16 cellular contexts compared by ENCODE assay signal in the genomic region with DNA sequence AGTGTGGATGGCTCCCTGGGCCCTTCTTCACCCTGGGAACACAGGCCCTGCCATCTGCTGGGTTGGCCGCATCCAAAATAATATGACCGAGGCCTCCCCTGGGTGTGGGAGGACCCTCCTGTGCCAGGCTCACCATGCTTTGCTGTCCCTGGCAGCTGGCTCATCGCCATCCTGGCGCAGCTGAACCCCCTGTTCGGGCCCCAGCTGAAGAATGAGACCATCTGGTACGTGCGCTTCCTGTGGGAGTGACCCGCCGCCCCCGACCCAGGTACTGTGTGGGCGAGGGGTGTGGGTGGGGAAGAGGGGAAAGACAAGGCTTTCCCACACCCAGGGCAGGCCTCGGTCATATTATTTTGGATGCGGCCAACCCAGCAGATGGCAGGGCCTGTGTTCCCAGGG.
"Had no signal": no experiment of that assay in that cellular context is flagged by ENCODE, and none has a peak within 500 bp of the region (broad histone marks: within the 10 kb centered on the region; RNA-seq: fewer than 3 reads in every experiment).

No MANE protein-coding gene starts in this region.

- H3K27ac ChIP-seq: gastrocnemius medialis, left ventricle myocardium inferior, parathyroid adenoma, stomach, thoracic aorta, VCaP had no signal

- H3K27me3 Mint-ChIP-seq: activated CD4-positive, alpha-beta memory T cell treated with anti-CD3 and anti-CD28 coated beads, Interleukin-2, amount 10 ng/mL, durations not matched to agents 7 days and 5 days had no signal

- ATAC-seq: activated naive CD4-positive, alpha-beta T cell treated with anti-CD3 and anti-CD28 coated beads, Interleukin-2, amount 50 U/mL, for 72 hours; gastrocnemius medialis had no signal

- H3K27me3 ChIP-seq: gastrocnemius medialis, stomach had no signal

- FAIRE-seq: bronchial epithelial cell, keratinocyte had no signal

- H3K9ac ChIP-seq: parathyroid adenoma had no signal

- DNase-seq: activated CD4-positive, alpha-beta memory T cell treated with anti-CD3 and anti-CD28 coated beads, Interleukin-2, amount 10 ng/mL, durations not matched to agents 7 days and 5 days; gastrocnemius medialis; left ventricle myocardium inferior; mesendoderm; retina; stimulated activated CD4-positive, alpha-beta T cell treated with anti-CD3 and anti-CD28 coated beads, Interleukin-15, amount 100 ng/mL, for 24 hours; stimulated activated CD4-positive, alpha-beta T cell treated with anti-CD3 and anti-CD28 coated beads, Interleukin-4, amount 100 ng/mL, for 24 hours; stomach had no signal

- H3K27ac Mint-ChIP-seq: activated CD4-positive, alpha-beta memory T cell treated with anti-CD3 and anti-CD28 coated beads, Interleukin-2, amount 10 ng/mL, durations not matched to agents 7 days and 5 days; activated T-helper 2 cell treated with anti-CD3 and anti-CD28 coated beads, Interferon-gamma antibody, Interleukin-2, Interleukin-4, amounts not matched to agents 10 μg/mL and 5 μg/mL and 100 μg/mL, durations not matched to agents 14 hours and 24 hours and 36 hours had no signal

- H2AFZ ChIP-seq: parathyroid adenoma had no signal

- H3K4me3 ChIP-seq: gastrocnemius medialis, left ventricle myocardium inferior, stomach, thoracic aorta had no signal

- H3K4me3 Mint-ChIP-seq: activated CD4-positive, alpha-beta memory T cell treated with anti-CD3 and anti-CD28 coated beads, Interleukin-2, amount 10 ng/mL, durations not matched to agents 7 days and 5 days had no signal

- H3K79me2 ChIP-seq: parathyroid adenoma had no signal

- H3K36me3 ChIP-seq: gastrocnemius medialis, thoracic aorta had no signal

- H3K9me3 Mint-ChIP-seq: activated CD4-positive, alpha-beta memory T cell treated with anti-CD3 and anti-CD28 coated beads, Interleukin-2, amount 10 ng/mL, durations not matched to agents 7 days and 5 days; activated naive CD4-positive, alpha-beta T cell treated with anti-CD3 and anti-CD28 coated beads, Interleukin-2, amount 50 U/mL, for 72 hours; activated T-helper 2 cell treated with anti-CD3 and anti-CD28 coated beads, Interferon-gamma antibody, Interleukin-2, Interleukin-4, amounts not matched to agents 10 μg/mL and 5 μg/mL and 100 μg/mL, durations not matched to agents 14 hours and 24 hours and 36 hours; neural crest cell had no signal

- H3K9me3 ChIP-seq: gastrocnemius medialis, left ventricle myocardium inferior, stomach, thoracic aorta had no signal
